28 cellular contexts compared by ENCODE assay signal in the genomic region with DNA sequence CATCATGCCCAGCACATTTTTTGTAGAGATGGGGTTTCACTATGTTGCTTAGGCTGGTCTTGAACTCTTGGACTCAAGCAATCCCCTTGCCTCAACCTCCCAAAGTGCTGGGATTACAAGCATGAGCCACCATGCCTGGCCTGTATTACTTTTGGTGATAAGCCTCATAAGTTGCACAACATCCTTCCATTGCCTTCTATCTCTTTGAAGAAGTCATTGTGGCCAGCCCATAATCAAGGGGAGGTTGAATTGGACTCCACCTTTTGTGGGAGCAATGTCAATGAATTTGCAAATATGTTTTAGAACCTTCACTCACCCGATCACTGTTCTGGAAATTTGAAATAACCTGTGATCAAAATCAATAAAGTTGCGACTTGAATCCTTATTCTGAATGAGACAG.
"Had no signal": no experiment of that assay in that cellular context is flagged by ENCODE, and none has a peak within 500 bp of the region (broad histone marks: within the 10 kb centered on the region; RNA-seq: fewer than 3 reads in every experiment).

No MANE protein-coding gene starts in this region.

- H3K27me3 ChIP-seq: colonic mucosa, esophagus muscularis mucosa, esophagus squamous epithelium, foreskin keratinocyte, gastrocnemius medialis, gastroesophageal sphincter, heart left ventricle, heart right ventricle, hepatocyte had no signal

- H3K79me2 ChIP-seq: hepatocyte had no signal

- H3K4me1 ChIP-seq: colonic mucosa, foreskin keratinocyte, gastrocnemius medialis, heart left ventricle, heart right ventricle had no signal

- H3K9me3 Mint-ChIP-seq: dendritic cell treated with granulocyte-macrophage colony-stimulating factor and Interleukin-4, amounts not matched to agents 40 ng/mL and 50 ng/mL, for 4 days; effector memory CD8-positive, alpha-beta T cell had no signal

- H3K9me3 ChIP-seq: colonic mucosa, esophagus squamous epithelium, gastrocnemius medialis had no signal

- H3K4me3 ChIP-seq: colonic mucosa, coronary artery, dorsolateral prefrontal cortex, esophagus muscularis mucosa, esophagus squamous epithelium, gastrocnemius medialis, gastroesophageal sphincter, heart left ventricle, heart right ventricle, hepatocyte had no signal

- H3K36me3 ChIP-seq: colonic mucosa, esophagus muscularis mucosa, esophagus squamous epithelium, gastrocnemius medialis, gastroesophageal sphincter, heart left ventricle, heart right ventricle had no signal

- H3K4me3 Mint-ChIP-seq: dendritic cell treated with granulocyte-macrophage colony-stimulating factor and Interleukin-4, amounts not matched to agents 40 ng/mL and 50 ng/mL, for 4 days; effector memory CD8-positive, alpha-beta T cell; endodermal cell had no signal

- H3K27ac Mint-ChIP-seq: dendritic cell treated with granulocyte-macrophage colony-stimulating factor and Interleukin-4, amounts not matched to agents 40 ng/mL and 50 ng/mL, for 4 days; effector memory CD8-positive, alpha-beta T cell; endodermal cell had no signal

- ATAC-seq: effector memory CD8-positive, alpha-beta T cell; gastrocnemius medialis; gastroesophageal sphincter; heart left ventricle; heart right ventricle had no signal

- FAIRE-seq: endometrium, endothelial cell of umbilical vein, frontal cortex had no signal

- H3K4me2 ChIP-seq: hepatocyte had no signal

- H3K27ac ChIP-seq: colonic mucosa, coronary artery, dorsolateral prefrontal cortex, epithelial cell of prostate, esophagus muscularis mucosa, esophagus squamous epithelium, foreskin keratinocyte, gastrocnemius medialis, gastroesophageal sphincter, heart left ventricle, heart right ventricle, hepatocyte had no signal

- H2AFZ ChIP-seq: hepatocyte had no signal

- H3K27me3 Mint-ChIP-seq: dendritic cell treated with granulocyte-macrophage colony-stimulating factor and Interleukin-4, amounts not matched to agents 40 ng/mL and 50 ng/mL, for 4 days had no signal

- DNase-seq: colonic mucosa; cortex of kidney; dermis blood vessel endothelial cell; dorsolateral prefrontal cortex; effector CD4-positive, alpha-beta T cell; effector CD8-positive, alpha-beta T cell; effector memory CD4-positive, alpha-beta T cell; effector memory CD8-positive, alpha-beta T cell; erythroblast; esophagus squamous epithelium; foreskin fibroblast; foreskin melanocyte; gastrocnemius medialis; glutamatergic neuron; head of caudate nucleus; heart left ventricle; heart right ventricle had no signal
